In the genomic region with DNA sequence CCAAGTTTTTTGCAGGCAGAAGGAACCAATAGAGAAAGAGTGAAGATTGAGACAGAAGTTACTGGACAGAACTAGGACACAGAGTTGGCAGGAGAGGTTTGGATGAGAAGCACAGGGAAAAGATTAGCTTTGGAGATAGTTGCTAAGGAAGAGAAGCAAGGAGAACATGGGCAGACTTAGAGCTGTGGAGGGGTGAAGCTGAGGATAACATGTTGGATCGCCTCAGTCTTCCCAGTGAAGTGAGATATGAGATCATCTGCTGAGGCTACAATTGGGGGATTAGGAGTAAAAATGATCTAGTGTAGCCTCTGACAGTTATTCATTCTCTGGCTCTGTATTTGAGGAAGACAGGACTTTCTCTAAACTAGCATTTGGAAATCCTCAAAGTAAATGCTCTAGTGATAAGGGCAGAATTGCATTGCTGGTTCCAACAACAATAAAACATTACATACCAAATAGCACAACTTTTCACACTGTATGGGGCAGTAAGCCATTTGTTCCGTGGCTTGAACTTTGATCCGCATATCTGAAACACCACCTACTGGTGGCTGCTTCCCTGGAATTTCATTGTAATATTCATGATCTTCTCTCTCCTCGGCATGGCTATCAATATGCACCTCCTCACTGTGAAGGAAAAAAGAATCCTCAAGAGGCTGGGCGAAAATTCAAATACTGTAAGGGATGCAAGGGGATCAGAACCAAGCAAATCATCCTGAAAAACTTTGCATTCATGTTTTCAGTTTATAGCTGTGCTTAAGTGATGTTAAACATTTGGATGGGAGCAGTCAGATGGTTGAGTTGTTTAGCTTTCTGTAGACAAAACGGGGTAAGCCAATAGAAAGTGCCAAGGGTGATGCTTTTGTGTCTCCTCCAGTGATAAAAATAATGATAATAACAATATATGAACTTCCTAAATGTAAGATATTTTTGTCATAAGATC, we compare ENCODE assay signal across 9 cellular contexts. TPM values are rescaled to one million over a fixed set of nuclear protein-coding genes. Genes with fewer than 3 reads are reported as not detected.
DNase-seq lines count a peak whose midpoint lies in the region; ATAC-seq and TF ChIP-seq lines count a peak whose summit lies in the region.
"Had no signal": no experiment of that assay in that cellular context is flagged by ENCODE, and none has a peak within 500 bp of the region (broad histone marks: within the 10 kb centered on the region; RNA-seq: fewer than 3 reads in every experiment).

No MANE protein-coding gene starts in this region.

- no peak overlapping the region for H3K4me3 ChIP-seq in RWPE2 (ENCODE audit: severe bottlenecking)
- no peak overlapping the region for H3K4me3 ChIP-seq in heart left ventricle
- no peak overlapping the region for H3K4me3 ChIP-seq in stomach
- no peak overlapping the region for H3K4me3 ChIP-seq in effector memory CD4-positive, alpha-beta T cell (ENCODE audit: insufficient read depth, low read depth, low read length, poor library complexity, severe bottlenecking)
- H3K4me3 ChIP-seq: BLaER1 treated with 17β-estradiol and CSF1 and Interleukin-3, amounts not matched to agents 10 nM and 100 nM had no signal

- H3K27me3 ChIP-seq in RWPE2 (ENCODE audit: insufficient read depth, poor library complexity, severe bottlenecking): no peaks in the 10 kb centered on the region
- H3K27me3 ChIP-seq in heart left ventricle: no peaks in the 10 kb centered on the region
- no peaks in the 10 kb centered on the region for H3K27me3 ChIP-seq in stomach
- H3K27me3 ChIP-seq in effector memory CD4-positive, alpha-beta T cell (replicated peaks; ENCODE audit: control insufficient read depth, insufficient read depth, low read length, poor library complexity, severe bottlenecking): no peaks in the 10 kb centered on the region
- H3K27me3 ChIP-seq: BLaER1 treated with 17β-estradiol and CSF1 and Interleukin-3, amounts not matched to agents 10 nM and 100 nM had no signal

- ATAC-seq in RWPE2 (ENCODE audit: low read depth) (peak; percentile 87), heart left ventricle (peak; percentile 70 to 87 (median 82)), GM19324 (IDR thresholded peaks at IDR 0.05; ENCODE audit: low FRiP score, unreplicated experiment) (no peak), GM21360 (IDR thresholded peaks at IDR 0.05; ENCODE audit: unreplicated experiment) (no peak)

- TF ChIP-seq EP300 in stomach (IDR thresholded peaks at IDR 0.05): no peak

- DNase-seq in NCI-H2081 (lab: John Stamatoyannopoulos, UW): peak; percentile 15 to 23
- DNase-seq in NCI-H2081 treated with DMSO at 0.1 percent for 48 hours (lab: John Stamatoyannopoulos, UW): no peak
- DNase-seq in RWPE2 (ENCODE audit: low spot score): no peak
- no peak for DNase-seq in heart left ventricle
- DNase-seq in stomach: no peak
- DNase-seq in effector memory CD4-positive, alpha-beta T cell: no peak

- no peaks in the 10 kb centered on the region for H3K4me1 ChIP-seq in RWPE2 (ENCODE audit: insufficient read depth, poor library complexity, severe bottlenecking)
- peaks cover 0 to 11% (median 0%) of the 10 kb centered on the region in 12 donors for H3K4me1 ChIP-seq in heart left ventricle
- H3K4me1 ChIP-seq in stomach: peaks cover 0 to 11% (median 4%) of the 10 kb centered on the region in 4 donors
- no peaks in the 10 kb centered on the region for H3K4me1 ChIP-seq in effector memory CD4-positive, alpha-beta T cell (ENCODE audit: control insufficient read depth, insufficient read depth, low read length, poor library complexity, severe bottlenecking)

- TF ChIP-seq POLR2A in heart left ventricle (IDR thresholded peaks at IDR 0.05) (no peak), stomach (IDR thresholded peaks at IDR 0.05) (no peak)

- TF ChIP-seq CTCF in RWPE2 (IDR thresholded peaks at IDR 0.05; ENCODE audit: poor library complexity, severe bottlenecking) (peak; percentile 94), heart left ventricle (IDR thresholded peaks at IDR 0.05) (peak in 10 of 12 donors; percentile 12 to 54 (median 40)), stomach (IDR thresholded peaks at IDR 0.05) (peak in 4 of 7 experiments; percentile 24 to 37 (median 28))

- H3K36me3 ChIP-seq in RWPE2 (ENCODE audit: low read depth) (no peaks in the 10 kb centered on the region), heart left ventricle (no peaks in the 10 kb centered on the region), stomach (no peaks in the 10 kb centered on the region)
- no peaks in the 10 kb centered on the region for H3K36me3 ChIP-seq in effector memory CD4-positive, alpha-beta T cell (ENCODE audit: control insufficient read depth, insufficient read depth, low read length)
- H3K36me3 ChIP-seq: BLaER1 treated with 17β-estradiol and CSF1 and Interleukin-3, amounts not matched to agents 10 nM and 100 nM had no signal

- intact Hi-C loops in heart left ventricle (cut with DNase I) (loop anchor here in 2 of 10 donors (5.0 kb wide), 2 partner anchors 498 to 1287 kb away; no protein-coding TSS in a partner anchor), stomach (cut with DNase I; ENCODE audit: low total_unique reads) (no loop called here)

- WGBS in heart left ventricle, 4 donors: 21 to 29% (median 25%) methylated on average over 6 of the region's 6 CpGs
- WGBS in stomach, 5 donors: 16 to 25% (median 22%) methylated on average over 6 of the region's 6 CpGs

- H3K9me3 ChIP-seq in RWPE2 (ENCODE audit: severe bottlenecking) (no peaks in the 10 kb centered on the region), heart left ventricle (no peaks in the 10 kb centered on the region), stomach (no peaks in the 10 kb centered on the region)
- H3K9me3 ChIP-seq in effector memory CD4-positive, alpha-beta T cell (ENCODE audit: control insufficient read depth, low read length): no peaks in the 10 kb centered on the region

- H3K27ac ChIP-seq in RWPE2 (ENCODE audit: poor library complexity, severe bottlenecking): no peak overlapping the region
- peak overlapping the region in 1 of 12 donors; percentile 4 for H3K27ac ChIP-seq in heart left ventricle
- H3K27ac ChIP-seq in stomach: no peak overlapping the region
- H3K27ac ChIP-seq in effector memory CD4-positive, alpha-beta T cell (ENCODE audit: insufficient read depth, low read length, poor library complexity, severe bottlenecking): no peak overlapping the region
- H3K27ac ChIP-seq: BLaER1 treated with 17β-estradiol and CSF1 and Interleukin-3, amounts not matched to agents 10 nM and 100 nM had no signal

RNA-seq across cellular contexts. Expression of gene EID1, which starts 22.2 kb away (rescaled TPM):
- 100 to 1,000 TPM; 169 to 393 (median 224) TPM for total RNA-seq in heart left ventricle
- 100 to 1,000 TPM; 161 to 198 TPM for polyA plus RNA-seq in heart left ventricle
- total RNA-seq in stomach: 100 to 1,000 TPM in 3 of 5 donors, 10 to 100 TPM in 2; 63.6 to 455 (median 101) TPM
- 100 to 1,000 TPM in 2 of 3 donors, 10 to 100 TPM in 1; 91.2 to 158 (median 126) TPM for polyA plus RNA-seq in stomach

RNA-seq across cellular contexts. Expression of gene CEP152, which starts 44.9 kb away (rescaled TPM):
- total RNA-seq in heart left ventricle (1 to 10 TPM in 7 of 9 donors, under 1 TPM in 2; 0.90 to 3.2 (median 1.8) TPM), stomach (10 to 100 TPM in 4 of 5 donors, 1 to 10 TPM in 1; 9.8 to 36.2 (median 10.6) TPM)
- polyA plus RNA-seq in heart left ventricle (1 to 10 TPM in 1 of 2 donors, under 1 TPM in 1; 0.61 to 1.6 TPM), stomach (1 to 10 TPM in 1 of 3 donors, under 1 TPM in 2; 0.61 to 1.8 (median 0.62) TPM)

Comparison
In these comparisons a context has a peak if more than half of its experiments do, and no peak if none do; other contexts are left out.
1. DNase-seq: peak in NCI-H2081 (2 of 2); none in NCI-H2081 treated with DMSO at 0.1 percent for 48 hours (single experiment), RWPE2 (single experiment), heart left ventricle (0 of 5), stomach (single experiment) and effector memory CD4-positive, alpha-beta T cell (0 of 3).
2. ATAC-seq: peak in RWPE2 (single experiment) and heart left ventricle (4 of 4); none in GM19324 (single experiment) and GM21360 (single experiment).
3. CTCF ChIP-seq: peak in every context shown above with its lines; median percentile 94 in RWPE2; 40 in heart left ventricle; 28 in stomach.